In the genomic region with DNA sequence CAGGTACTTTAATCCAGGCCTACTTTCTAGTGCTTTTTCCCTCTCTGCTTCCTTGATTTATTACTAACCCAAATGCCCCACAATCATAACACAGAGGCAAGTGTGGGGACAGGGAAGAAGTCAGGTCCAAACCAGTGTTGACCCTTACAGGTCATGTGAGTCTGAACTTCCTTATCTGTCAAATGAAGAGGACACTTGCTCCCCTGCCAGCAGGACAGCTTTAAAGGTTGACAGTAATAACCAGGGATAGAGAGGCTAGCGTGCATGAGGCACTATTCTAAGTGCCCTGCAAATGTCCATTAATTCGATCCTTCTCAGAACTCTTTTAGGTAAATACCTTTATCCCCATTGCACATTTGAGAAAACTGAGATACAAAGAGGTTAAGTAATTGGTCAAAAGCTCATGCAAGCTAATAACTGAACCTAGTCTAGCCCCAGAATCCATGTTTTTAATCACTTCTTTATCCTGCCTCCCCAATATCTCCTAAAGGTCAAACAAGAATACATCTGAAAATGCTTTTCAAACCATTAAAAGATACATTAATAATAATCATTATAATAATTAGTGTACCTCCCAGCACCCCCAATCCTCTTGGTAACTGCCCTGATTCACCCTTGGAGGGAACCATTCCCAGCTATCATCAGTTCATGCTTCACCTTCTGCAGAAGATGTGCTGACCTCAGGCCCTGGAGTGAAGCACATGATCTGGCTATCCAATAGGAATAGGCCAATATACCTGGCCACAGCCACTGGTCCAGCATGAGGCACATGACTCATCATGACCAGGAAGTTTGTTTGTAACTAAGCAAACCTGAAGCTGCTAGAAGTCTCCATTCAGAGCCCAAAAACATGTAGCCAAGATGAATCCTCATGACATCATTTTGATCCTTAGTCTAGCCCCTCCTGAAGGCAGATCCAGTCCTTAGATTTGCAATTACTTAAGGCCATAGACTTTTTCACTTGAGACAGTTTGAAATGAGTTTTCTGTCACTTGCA, we compare ENCODE assay signal across 1 cellular context.
TF ChIP-seq lines count a peak whose summit lies in the region.

No MANE protein-coding gene starts in this region.

TF ChIP-seq in K562, 482 proteins besides CTCF, POLR2A, EP300 and RAD21 (continued from another document and continues in another):
- TF ChIP-seq, protein P1, sequence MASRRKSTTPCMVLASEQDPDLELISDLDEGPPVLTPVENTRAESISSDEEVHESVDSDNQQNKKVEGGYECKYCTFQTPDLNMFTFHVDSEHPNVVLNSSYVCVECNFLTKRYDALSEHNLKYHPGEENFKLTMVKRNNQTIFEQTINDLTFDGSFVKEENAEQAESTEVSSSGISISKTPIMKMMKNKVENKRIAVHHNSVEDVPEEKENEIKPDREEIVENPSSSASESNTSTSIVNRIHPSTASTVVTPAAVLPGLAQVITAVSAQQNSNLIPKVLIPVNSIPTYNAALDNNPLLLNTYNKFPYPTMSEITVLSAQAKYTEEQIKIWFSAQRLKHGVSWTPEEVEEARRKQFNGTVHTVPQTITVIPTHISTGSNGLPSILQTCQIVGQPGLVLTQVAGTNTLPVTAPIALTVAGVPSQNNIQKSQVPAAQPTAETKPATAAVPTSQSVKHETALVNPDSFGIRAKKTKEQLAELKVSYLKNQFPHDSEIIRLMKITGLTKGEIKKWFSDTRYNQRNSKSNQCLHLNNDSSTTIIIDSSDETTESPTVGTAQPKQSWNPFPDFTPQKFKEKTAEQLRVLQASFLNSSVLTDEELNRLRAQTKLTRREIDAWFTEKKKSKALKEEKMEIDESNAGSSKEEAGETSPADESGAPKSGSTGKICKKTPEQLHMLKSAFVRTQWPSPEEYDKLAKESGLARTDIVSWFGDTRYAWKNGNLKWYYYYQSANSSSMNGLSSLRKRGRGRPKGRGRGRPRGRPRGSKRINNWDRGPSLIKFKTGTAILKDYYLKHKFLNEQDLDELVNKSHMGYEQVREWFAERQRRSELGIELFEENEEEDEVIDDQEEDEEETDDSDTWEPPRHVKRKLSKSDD (conservative IDR thresholded peaks at IDR 0.05; ENCODE audit: low read length): no peak
- TF ChIP-seq, protein P2, sequence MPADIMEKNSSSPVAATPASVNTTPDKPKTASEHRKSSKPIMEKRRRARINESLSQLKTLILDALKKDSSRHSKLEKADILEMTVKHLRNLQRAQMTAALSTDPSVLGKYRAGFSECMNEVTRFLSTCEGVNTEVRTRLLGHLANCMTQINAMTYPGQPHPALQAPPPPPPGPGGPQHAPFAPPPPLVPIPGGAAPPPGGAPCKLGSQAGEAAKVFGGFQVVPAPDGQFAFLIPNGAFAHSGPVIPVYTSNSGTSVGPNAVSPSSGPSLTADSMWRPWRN (IDR thresholded peaks at IDR 0.05; ENCODE audit: low read depth): no peak
- TF ChIP-seq FOXA3 (CRISPR knock-in tag; conservative IDR thresholded peaks at IDR 0.05 in 1 of 2, IDR thresholded peaks at IDR 0.05 in 1 of 2) (peak; percentile 15 to 66; a peak in 3 of 4 replicates), IRF2 (CRISPR knock-in tag; IDR thresholded peaks at IDR 0.05) (no peak), ZFX (CRISPR knock-in tag; IDR thresholded peaks at IDR 0.05) (no peak), MAFG (tag; conservative IDR thresholded peaks at IDR 0.05) (peak; percentile 54; the same call in 1 of the 2 replicates), FOXK1 (CRISPR knock-in tag; IDR thresholded peaks at IDR 0.05; ENCODE audit: borderline replicate concordance) (no peak), PTTG1 (tag; IDR thresholded peaks at IDR 0.05; ENCODE audit: low read depth) (no peak), NCOA6 (IDR thresholded peaks at IDR 0.05) (no peak), ZEB2 (IDR thresholded peaks at IDR 0.05) (peak; percentile 65), ZBTB8A (IDR thresholded peaks at IDR 0.05; ENCODE audit: partially characterized antibody) (no peak), HEY1 (CRISPR knock-in tag; IDR thresholded peaks at IDR 0.05; ENCODE audit: borderline replicate concordance) (no peak), ETV6 (IDR thresholded peaks at IDR 0.05; ENCODE audit: borderline replicate concordance in 1 of 2, low read depth in 2 of 2, low read length in 1 of 2) (no peak), ETV6 (CRISPR knock-in tag; IDR thresholded peaks at IDR 0.05; ENCODE audit: borderline replicate concordance) (no peak), SRSF3 (IDR thresholded peaks at IDR 0.05; ENCODE audit: insufficient read depth, low read length) (no peak), RFX1 (IDR thresholded peaks at IDR 0.05) (peak; percentile 45), GABPB2 (CRISPR knock-in tag; conservative IDR thresholded peaks at IDR 0.05) (no peak), ESRRA (IDR thresholded peaks at IDR 0.05; ENCODE audit: borderline replicate concordance, low read depth) (peak; percentile 54; the same call in 1 of the 2 replicates), KHSRP (IDR thresholded peaks at IDR 0.05) (peak; percentile 13; the same call in 1 of the 2 replicates), TBL1XR1 (IDR thresholded peaks at IDR 0.05; ENCODE audit: low read length in 2 of 2) (peak in 1 of 2 experiments; percentile 53; a peak in 2 of 4 replicates), CAMTA2 (CRISPR knock-in tag; conservative IDR thresholded peaks at IDR 0.05) (no peak), STAT5A (IDR thresholded peaks at IDR 0.05; ENCODE audit: borderline replicate concordance, low read length) (no peak), CREM (IDR thresholded peaks at IDR 0.05; ENCODE audit: low read depth) (0 out of 2 replicates have a peak, but pooled peaks have one; percentile 19), POLR2AphosphoS2 (IDR thresholded peaks at IDR 0.05; ENCODE audit: low read length) (no peak), HMG20B (CRISPR knock-in tag; IDR thresholded peaks at IDR 0.05) (no peak), ZFP1 (CRISPR knock-in tag; IDR thresholded peaks at IDR 0.05) (no peak), RBM25 (IDR thresholded peaks at IDR 0.05; ENCODE audit: low read depth, low read length, severe bottlenecking) (peak; percentile 34), ZNF316 (IDR thresholded peaks at IDR 0.05) (peak; percentile 71), ZNF311 (CRISPR knock-in tag; IDR thresholded peaks at IDR 0.05) (0 out of 2 replicates have a peak, but pooled peaks have one; percentile 4), ZC3H8 (IDR thresholded peaks at IDR 0.05) (no peak), MTA2 (IDR thresholded peaks at IDR 0.05; ENCODE audit: low read depth) (no peak), ZNF41 (CRISPR knock-in tag; conservative IDR thresholded peaks at IDR 0.05) (no peak), GTF2F1 (IDR thresholded peaks at IDR 0.05; ENCODE audit: low read depth, low read length) (no peak)
- TF ChIP-seq, protein P3, sequence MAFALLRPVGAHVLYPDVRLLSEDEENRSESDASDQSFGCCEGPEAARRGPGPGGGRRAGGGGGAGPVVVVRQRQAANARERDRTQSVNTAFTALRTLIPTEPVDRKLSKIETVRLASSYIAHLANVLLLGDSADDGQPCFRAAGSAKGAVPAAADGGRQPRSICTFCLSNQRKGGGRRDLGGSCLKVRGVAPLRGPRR (CRISPR knock-in tag; IDR thresholded peaks at IDR 0.05): no peak
- TF ChIP-seq, protein P4, sequence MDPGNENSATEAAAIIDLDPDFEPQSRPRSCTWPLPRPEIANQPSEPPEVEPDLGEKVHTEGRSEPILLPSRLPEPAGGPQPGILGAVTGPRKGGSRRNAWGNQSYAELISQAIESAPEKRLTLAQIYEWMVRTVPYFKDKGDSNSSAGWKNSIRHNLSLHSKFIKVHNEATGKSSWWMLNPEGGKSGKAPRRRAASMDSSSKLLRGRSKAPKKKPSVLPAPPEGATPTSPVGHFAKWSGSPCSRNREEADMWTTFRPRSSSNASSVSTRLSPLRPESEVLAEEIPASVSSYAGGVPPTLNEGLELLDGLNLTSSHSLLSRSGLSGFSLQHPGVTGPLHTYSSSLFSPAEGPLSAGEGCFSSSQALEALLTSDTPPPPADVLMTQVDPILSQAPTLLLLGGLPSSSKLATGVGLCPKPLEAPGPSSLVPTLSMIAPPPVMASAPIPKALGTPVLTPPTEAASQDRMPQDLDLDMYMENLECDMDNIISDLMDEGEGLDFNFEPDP (CRISPR knock-in tag; IDR thresholded peaks at IDR 0.05): no peak
- TF ChIP-seq, protein P5, sequence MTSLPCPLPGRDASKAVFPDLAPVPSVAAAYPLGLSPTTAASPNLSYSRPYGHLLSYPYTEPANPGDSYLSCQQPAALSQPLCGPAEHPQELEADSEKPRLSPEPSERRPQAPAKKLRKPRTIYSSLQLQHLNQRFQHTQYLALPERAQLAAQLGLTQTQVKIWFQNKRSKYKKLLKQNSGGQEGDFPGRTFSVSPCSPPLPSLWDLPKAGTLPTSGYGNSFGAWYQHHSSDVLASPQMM (CRISPR knock-in tag; IDR thresholded peaks at IDR 0.05): no peak
- TF ChIP-seq, protein P6, sequence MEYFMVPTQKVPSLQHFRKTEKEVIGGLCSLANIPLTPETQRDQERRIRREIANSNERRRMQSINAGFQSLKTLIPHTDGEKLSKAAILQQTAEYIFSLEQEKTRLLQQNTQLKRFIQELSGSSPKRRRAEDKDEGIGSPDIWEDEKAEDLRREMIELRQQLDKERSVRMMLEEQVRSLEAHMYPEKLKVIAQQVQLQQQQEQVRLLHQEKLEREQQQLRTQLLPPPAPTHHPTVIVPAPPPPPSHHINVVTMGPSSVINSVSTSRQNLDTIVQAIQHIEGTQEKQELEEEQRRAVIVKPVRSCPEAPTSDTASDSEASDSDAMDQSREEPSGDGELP (CRISPR knock-in tag; IDR thresholded peaks at IDR 0.05; ENCODE audit: borderline replicate concordance): no peak
- TF ChIP-seq, protein P7, sequence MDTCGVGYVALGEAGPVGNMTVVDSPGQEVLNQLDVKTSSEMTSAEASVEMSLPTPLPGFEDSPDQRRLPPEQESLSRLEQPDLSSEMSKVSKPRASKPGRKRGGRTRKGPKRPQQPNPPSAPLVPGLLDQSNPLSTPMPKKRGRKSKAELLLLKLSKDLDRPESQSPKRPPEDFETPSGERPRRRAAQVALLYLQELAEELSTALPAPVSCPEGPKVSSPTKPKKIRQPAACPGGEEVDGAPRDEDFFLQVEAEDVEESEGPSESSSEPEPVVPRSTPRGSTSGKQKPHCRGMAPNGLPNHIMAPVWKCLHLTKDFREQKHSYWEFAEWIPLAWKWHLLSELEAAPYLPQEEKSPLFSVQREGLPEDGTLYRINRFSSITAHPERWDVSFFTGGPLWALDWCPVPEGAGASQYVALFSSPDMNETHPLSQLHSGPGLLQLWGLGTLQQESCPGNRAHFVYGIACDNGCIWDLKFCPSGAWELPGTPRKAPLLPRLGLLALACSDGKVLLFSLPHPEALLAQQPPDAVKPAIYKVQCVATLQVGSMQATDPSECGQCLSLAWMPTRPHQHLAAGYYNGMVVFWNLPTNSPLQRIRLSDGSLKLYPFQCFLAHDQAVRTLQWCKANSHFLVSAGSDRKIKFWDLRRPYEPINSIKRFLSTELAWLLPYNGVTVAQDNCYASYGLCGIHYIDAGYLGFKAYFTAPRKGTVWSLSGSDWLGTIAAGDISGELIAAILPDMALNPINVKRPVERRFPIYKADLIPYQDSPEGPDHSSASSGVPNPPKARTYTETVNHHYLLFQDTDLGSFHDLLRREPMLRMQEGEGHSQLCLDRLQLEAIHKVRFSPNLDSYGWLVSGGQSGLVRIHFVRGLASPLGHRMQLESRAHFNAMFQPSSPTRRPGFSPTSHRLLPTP (IDR thresholded peaks at IDR 0.05; ENCODE audit: borderline replicate concordance, extremely low read depth, insufficient read length): no peak
- TF ChIP-seq, protein P8, sequence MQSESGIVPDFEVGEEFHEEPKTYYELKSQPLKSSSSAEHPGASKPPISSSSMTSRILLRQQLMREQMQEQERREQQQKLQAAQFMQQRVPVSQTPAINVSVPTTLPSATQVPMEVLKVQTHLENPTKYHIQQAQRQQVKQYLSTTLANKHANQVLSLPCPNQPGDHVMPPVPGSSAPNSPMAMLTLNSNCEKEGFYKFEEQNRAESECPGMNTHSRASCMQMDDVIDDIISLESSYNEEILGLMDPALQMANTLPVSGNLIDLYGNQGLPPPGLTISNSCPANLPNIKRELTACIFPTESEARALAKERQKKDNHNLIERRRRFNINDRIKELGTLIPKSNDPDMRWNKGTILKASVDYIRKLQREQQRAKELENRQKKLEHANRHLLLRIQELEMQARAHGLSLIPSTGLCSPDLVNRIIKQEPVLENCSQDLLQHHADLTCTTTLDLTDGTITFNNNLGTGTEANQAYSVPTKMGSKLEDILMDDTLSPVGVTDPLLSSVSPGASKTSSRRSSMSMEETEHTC (IDR thresholded peaks at IDR 0.05): peak; percentile 12; the same call in 1 of the 2 replicates
- TF ChIP-seq, protein P9, sequence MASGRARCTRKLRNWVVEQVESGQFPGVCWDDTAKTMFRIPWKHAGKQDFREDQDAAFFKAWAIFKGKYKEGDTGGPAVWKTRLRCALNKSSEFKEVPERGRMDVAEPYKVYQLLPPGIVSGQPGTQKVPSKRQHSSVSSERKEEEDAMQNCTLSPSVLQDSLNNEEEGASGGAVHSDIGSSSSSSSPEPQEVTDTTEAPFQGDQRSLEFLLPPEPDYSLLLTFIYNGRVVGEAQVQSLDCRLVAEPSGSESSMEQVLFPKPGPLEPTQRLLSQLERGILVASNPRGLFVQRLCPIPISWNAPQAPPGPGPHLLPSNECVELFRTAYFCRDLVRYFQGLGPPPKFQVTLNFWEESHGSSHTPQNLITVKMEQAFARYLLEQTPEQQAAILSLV (tag; IDR thresholded peaks at IDR 0.05): no peak
- TF ChIP-seq, protein P10, sequence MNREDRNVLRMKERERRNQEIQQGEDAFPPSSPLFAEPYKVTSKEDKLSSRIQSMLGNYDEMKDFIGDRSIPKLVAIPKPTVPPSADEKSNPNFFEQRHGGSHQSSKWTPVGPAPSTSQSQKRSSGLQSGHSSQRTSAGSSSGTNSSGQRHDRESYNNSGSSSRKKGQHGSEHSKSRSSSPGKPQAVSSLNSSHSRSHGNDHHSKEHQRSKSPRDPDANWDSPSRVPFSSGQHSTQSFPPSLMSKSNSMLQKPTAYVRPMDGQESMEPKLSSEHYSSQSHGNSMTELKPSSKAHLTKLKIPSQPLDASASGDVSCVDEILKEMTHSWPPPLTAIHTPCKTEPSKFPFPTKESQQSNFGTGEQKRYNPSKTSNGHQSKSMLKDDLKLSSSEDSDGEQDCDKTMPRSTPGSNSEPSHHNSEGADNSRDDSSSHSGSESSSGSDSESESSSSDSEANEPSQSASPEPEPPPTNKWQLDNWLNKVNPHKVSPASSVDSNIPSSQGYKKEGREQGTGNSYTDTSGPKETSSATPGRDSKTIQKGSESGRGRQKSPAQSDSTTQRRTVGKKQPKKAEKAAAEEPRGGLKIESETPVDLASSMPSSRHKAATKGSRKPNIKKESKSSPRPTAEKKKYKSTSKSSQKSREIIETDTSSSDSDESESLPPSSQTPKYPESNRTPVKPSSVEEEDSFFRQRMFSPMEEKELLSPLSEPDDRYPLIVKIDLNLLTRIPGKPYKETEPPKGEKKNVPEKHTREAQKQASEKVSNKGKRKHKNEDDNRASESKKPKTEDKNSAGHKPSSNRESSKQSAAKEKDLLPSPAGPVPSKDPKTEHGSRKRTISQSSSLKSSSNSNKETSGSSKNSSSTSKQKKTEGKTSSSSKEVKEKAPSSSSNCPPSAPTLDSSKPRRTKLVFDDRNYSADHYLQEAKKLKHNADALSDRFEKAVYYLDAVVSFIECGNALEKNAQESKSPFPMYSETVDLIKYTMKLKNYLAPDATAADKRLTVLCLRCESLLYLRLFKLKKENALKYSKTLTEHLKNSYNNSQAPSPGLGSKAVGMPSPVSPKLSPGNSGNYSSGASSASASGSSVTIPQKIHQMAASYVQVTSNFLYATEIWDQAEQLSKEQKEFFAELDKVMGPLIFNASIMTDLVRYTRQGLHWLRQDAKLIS (CRISPR knock-in tag; IDR thresholded peaks at IDR 0.05): no peak
- TF ChIP-seq, protein P11, sequence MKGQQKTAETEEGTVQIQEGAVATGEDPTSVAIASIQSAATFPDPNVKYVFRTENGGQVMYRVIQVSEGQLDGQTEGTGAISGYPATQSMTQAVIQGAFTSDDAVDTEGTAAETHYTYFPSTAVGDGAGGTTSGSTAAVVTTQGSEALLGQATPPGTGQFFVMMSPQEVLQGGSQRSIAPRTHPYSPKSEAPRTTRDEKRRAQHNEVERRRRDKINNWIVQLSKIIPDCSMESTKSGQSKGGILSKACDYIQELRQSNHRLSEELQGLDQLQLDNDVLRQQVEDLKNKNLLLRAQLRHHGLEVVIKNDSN (CRISPR knock-in tag; IDR thresholded peaks at IDR 0.05): peak; percentile 90
